In the genomic region with DNA sequence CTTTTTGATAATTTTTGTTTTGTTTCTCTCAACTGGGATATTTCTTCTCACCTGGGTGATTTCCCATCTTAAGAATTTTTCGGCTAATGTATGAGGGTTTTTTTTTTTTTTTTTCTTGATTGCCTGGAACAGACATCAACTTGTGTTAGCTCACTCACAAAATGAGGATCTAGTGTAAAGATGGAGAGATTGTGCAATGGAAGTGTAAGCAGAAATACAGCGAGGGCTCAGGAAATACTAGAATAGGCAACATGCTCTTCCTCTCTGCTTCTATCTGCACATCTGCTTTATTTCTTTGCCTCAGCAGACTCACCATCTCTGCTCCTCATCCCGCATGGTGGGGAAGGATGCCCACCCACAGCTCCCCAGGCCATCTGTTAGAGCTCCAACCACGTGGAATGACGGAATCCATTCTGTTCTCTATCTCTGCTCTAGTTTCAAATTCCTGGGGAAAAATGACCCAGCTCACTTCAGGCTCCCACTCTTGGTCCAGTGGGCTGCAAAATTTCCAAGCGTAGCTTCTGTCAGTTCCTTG, we compare ENCODE assay signal across 13 cellular contexts.
DNase-seq lines count a peak whose midpoint lies in the region; ATAC-seq and TF ChIP-seq lines count a peak whose summit lies in the region.
"Had no signal": no experiment of that assay in that cellular context is flagged by ENCODE, and none has a peak within 500 bp of the region (broad histone marks: within the 10 kb centered on the region; RNA-seq: fewer than 3 reads in every experiment).

No MANE protein-coding gene starts in this region.

- DNase-seq in AML-193 (lab: John Stamatoyannopoulos, UW) (peak; percentile 14 to 21), SKM-1 (lab: John Stamatoyannopoulos, UW; ENCODE audit: unreplicated experiment) (peak; percentile 75), left cardiac atrium (no peak), retina (peak; percentile 44), COLO668 (lab: John Stamatoyannopoulos, UW; ENCODE audit: unreplicated experiment) (no peak), MCF 10A (ENCODE audit: unreplicated experiment) (no peak), NCI-H345 (lab: John Stamatoyannopoulos, UW) (no peak), NCI-H748 treated with DMSO at 0.1 percent for 48 hours (lab: John Stamatoyannopoulos, UW) (no peak)
- DNase-seq: NCI-H1048; stimulated activated naive CD4-positive, alpha-beta T cell had no signal

- TF ChIP-seq CTCF in MCF 10A (IDR thresholded peaks at IDR 0.05; ENCODE audit: unreplicated experiment) = no peak

- CTCF ChIA-PET in MCF 10A (lab: Yijun Ruan, JAX) = interaction anchor here (0.6 kb wide), 1 partner anchor 32 kb away, joined by 3 read pairs; no protein-coding TSS in a partner anchor

- no peak overlapping the region for H3K27ac Mint-ChIP-seq in MCF 10A (ENCODE audit: low read depth, unreplicated experiment)
- H3K27ac Mint-ChIP-seq: activated T-helper 2 cell treated with anti-CD3 and anti-CD28 coated beads, Interferon-gamma antibody, Interleukin-2, Interleukin-4, amounts not matched to agents 10 μg/mL and 5 μg/mL and 100 μg/mL, durations not matched to agents 14 hours and 24 hours and 36 hours had no signal

- H3K36me3 Mint-ChIP-seq in MCF 10A (ENCODE audit: insufficient read depth, unreplicated experiment) = no peaks in the 10 kb centered on the region

- peaks cover 10% of the 10 kb centered on the region for H3K4me1 Mint-ChIP-seq in MCF 10A (ENCODE audit: insufficient read depth, unreplicated experiment)

- no peaks in the 10 kb centered on the region for H3K27me3 Mint-ChIP-seq in MCF 10A (ENCODE audit: insufficient read depth, unreplicated experiment)

- peak; percentile 21 to 28 for ATAC-seq in left cardiac atrium
- ATAC-seq: HepG2, Panc1 had no signal

- POLR2A ChIA-PET in MCF 10A (lab: Yijun Ruan, JAX) = no interaction called here

- no peaks in the 10 kb centered on the region for H3K9me3 Mint-ChIP-seq in MCF 10A (ENCODE audit: unreplicated experiment)

- intact Hi-C loops in left cardiac atrium (cut with DNase I) = no loop called here
- intact Hi-C loops in MCF 10A (cut with micrococcal nuclease) = no loop called here

- no peak overlapping the region for H3K4me3 Mint-ChIP-seq in MCF 10A (ENCODE audit: unreplicated experiment)

- no TSS peak for BruUV-seq in MCF 10A (replicated peaks; lab: Mats Ljungman, UMichigan)

Comparison
In these comparisons a context has a peak if more than half of its experiments do, and no peak if none do; other contexts are left out.
1. DNase-seq: peak in AML-193 (2 of 2), SKM-1 (single experiment) and retina (single experiment); none in left cardiac atrium (single experiment), COLO668 (single experiment), MCF 10A (single experiment), NCI-H345 (single experiment) and NCI-H748 treated with DMSO at 0.1 percent for 48 hours (single experiment).